In genomic region chr9:110115341-110115820, GRCh38 we compare ENCODE assay signal across 12 cellular contexts.
DNase-seq lines count a peak whose midpoint lies in the region; ATAC-seq and TF ChIP-seq lines count a peak whose summit lies in the region.
"Had no signal": no experiment of that assay in that cellular context is flagged by ENCODE, and none has a peak within 500 bp of the region (broad histone marks: within the 10 kb centered on the region; RNA-seq: fewer than 3 reads in every experiment).

No MANE protein-coding gene starts in this region.

- H3K27me3 Mint-ChIP-seq in stimulated activated memory B cell treated with anti-CD40 and anti-IgM and Interleukin-4, amounts not matched to agents 10 μg/mL and 1 μg/mL and 100 μg/mL, for 72 hours: no peaks in the 10 kb centered on the region
- H3K27me3 Mint-ChIP-seq: activated CD4-positive, alpha-beta T cell treated with anti-CD3 and anti-CD28 coated beads for 36 hours; activated naive CD4-positive, alpha-beta T cell treated with anti-CD3 and anti-CD28 coated beads, Interleukin-2, amount 50 U/mL, for 24 hours had no signal

- H3K4me3 Mint-ChIP-seq in stimulated activated memory B cell treated with anti-CD40 and anti-IgM and Interleukin-4, amounts not matched to agents 10 μg/mL and 1 μg/mL and 100 μg/mL, for 72 hours: no peak overlapping the region
- H3K4me3 Mint-ChIP-seq: activated CD4-positive, alpha-beta T cell treated with anti-CD3 and anti-CD28 coated beads for 36 hours; activated naive CD4-positive, alpha-beta T cell treated with anti-CD3 and anti-CD28 coated beads, Interleukin-2, amount 50 U/mL, for 24 hours had no signal

- DNase-seq in RWPE2 (ENCODE audit: low spot score) (no peak), fibroblast of the aortic adventitia (ENCODE audit: low read depth) (peak; percentile 74), upper lobe of right lung (no peak), NCI-H1436 treated with DMSO at 0.1 percent for 48 hours (lab: John Stamatoyannopoulos, UW) (no peak)
- DNase-seq: activated CD4-positive, alpha-beta T cell treated with anti-CD3 and anti-CD28 coated beads for 36 hours; DMS79; mucosa of descending colon; NCI-H2029 treated with DMSO at 0.1 percent for 48 hours had no signal

- ATAC-seq in RWPE2 (ENCODE audit: low read depth) (peak; percentile 13; the same call in 1 of the 3 replicates), upper lobe of right lung (peak; percentile 14), GM21381 (IDR thresholded peaks at IDR 0.05; ENCODE audit: unreplicated experiment) (no peak)
- ATAC-seq in stimulated activated memory B cell treated with anti-CD40 and anti-IgM and Interleukin-4, amounts not matched to agents 10 μg/mL and 1 μg/mL and 100 μg/mL, for 72 hours: no peak
- ATAC-seq: activated CD4-positive, alpha-beta T cell treated with anti-CD3 and anti-CD28 coated beads for 36 hours; mucosa of descending colon had no signal

- H3K36me3 Mint-ChIP-seq in stimulated activated memory B cell treated with anti-CD40 and anti-IgM and Interleukin-4, amounts not matched to agents 10 μg/mL and 1 μg/mL and 100 μg/mL, for 72 hours: peaks cover 72% of the 10 kb centered on the region
- H3K36me3 Mint-ChIP-seq: activated naive CD4-positive, alpha-beta T cell treated with anti-CD3 and anti-CD28 coated beads, Interleukin-2, amount 50 U/mL, for 24 hours had no signal

- 90% methylated on average over 6 of the region's 7 CpGs for WGBS in mesodermal cell (ENCODE audit: insufficient coverage in 2 of 2), 2 experiments

- H3K27me3 ChIP-seq in RWPE2 (ENCODE audit: insufficient read depth, poor library complexity, severe bottlenecking): no peaks in the 10 kb centered on the region
- no peaks in the 10 kb centered on the region for H3K27me3 ChIP-seq in upper lobe of right lung

- intact Hi-C loops in upper lobe of right lung (cut with DNase I): no loop called here

- H3K27ac Mint-ChIP-seq in stimulated activated memory B cell treated with anti-CD40 and anti-IgM and Interleukin-4, amounts not matched to agents 10 μg/mL and 1 μg/mL and 100 μg/mL, for 72 hours: no peak overlapping the region
- H3K27ac Mint-ChIP-seq: activated CD4-positive, alpha-beta T cell treated with anti-CD3 and anti-CD28 coated beads for 36 hours; activated naive CD4-positive, alpha-beta T cell treated with anti-CD3 and anti-CD28 coated beads, Interleukin-2, amount 50 U/mL, for 24 hours had no signal

- H3K27ac ChIP-seq in RWPE2 (ENCODE audit: poor library complexity, severe bottlenecking) (peak overlapping the region; percentile 96), mesodermal cell (ENCODE audit: low read depth, low read length, severe bottlenecking) (peak overlapping the region; percentile 87), upper lobe of right lung (peak overlapping the region; percentile 42)

- no peak overlapping the region for H3K4me3 ChIP-seq in RWPE2 (ENCODE audit: severe bottlenecking)
- no peak overlapping the region for H3K4me3 ChIP-seq in fibroblast of the aortic adventitia (ENCODE audit: low read depth, low read length)
- no peak overlapping the region for H3K4me3 ChIP-seq in mesodermal cell (ENCODE audit: extremely low read depth, insufficient read depth, low read length, poor library complexity, severe bottlenecking)
- H3K4me3 ChIP-seq in upper lobe of right lung: no peak overlapping the region
- H3K4me3 ChIP-seq: mucosa of descending colon had no signal

- TF ChIP-seq CTCF in RWPE2 (IDR thresholded peaks at IDR 0.05; ENCODE audit: poor library complexity, severe bottlenecking) (no peak), fibroblast of the aortic adventitia (IDR thresholded peaks at IDR 0.05; ENCODE audit: insufficient read depth, low read length) (no peak), upper lobe of right lung (IDR thresholded peaks at IDR 0.05) (no peak)

- H3K9me3 ChIP-seq in RWPE2 (ENCODE audit: severe bottlenecking): no peaks in the 10 kb centered on the region
- H3K9me3 ChIP-seq in mesodermal cell (ENCODE audit: control insufficient read depth, low read length): no peaks in the 10 kb centered on the region
- H3K9me3 ChIP-seq in upper lobe of right lung: no peaks in the 10 kb centered on the region
- H3K9me3 ChIP-seq: mucosa of descending colon had no signal

- H3K4me1 ChIP-seq in RWPE2 (ENCODE audit: insufficient read depth, poor library complexity, severe bottlenecking) (peaks cover 42% of the 10 kb centered on the region), mesodermal cell (ENCODE audit: control insufficient read depth, insufficient read depth, low read length, poor library complexity, severe bottlenecking) (peaks cover 51% of the 10 kb centered on the region), upper lobe of right lung (peaks cover 36% of the 10 kb centered on the region)

- no peaks in the 10 kb centered on the region for H3K9me3 Mint-ChIP-seq in stimulated activated memory B cell treated with anti-CD40 and anti-IgM and Interleukin-4, amounts not matched to agents 10 μg/mL and 1 μg/mL and 100 μg/mL, for 72 hours
- H3K9me3 Mint-ChIP-seq: activated naive CD4-positive, alpha-beta T cell treated with anti-CD3 and anti-CD28 coated beads, Interleukin-2, amount 50 U/mL, for 24 hours had no signal

- peaks cover 89% of the 10 kb centered on the region for H3K4me1 Mint-ChIP-seq in stimulated activated memory B cell treated with anti-CD40 and anti-IgM and Interleukin-4, amounts not matched to agents 10 μg/mL and 1 μg/mL and 100 μg/mL, for 72 hours
- H3K4me1 Mint-ChIP-seq: activated CD4-positive, alpha-beta T cell treated with anti-CD3 and anti-CD28 coated beads for 36 hours; activated naive CD4-positive, alpha-beta T cell treated with anti-CD3 and anti-CD28 coated beads, Interleukin-2, amount 50 U/mL, for 24 hours had no signal

- H3K36me3 ChIP-seq in RWPE2 (ENCODE audit: low read depth) (peaks cover 22% of the 10 kb centered on the region), mesodermal cell (ENCODE audit: control insufficient read depth, insufficient read depth, low read length) (no peaks in the 10 kb centered on the region), upper lobe of right lung (no peaks in the 10 kb centered on the region)

Comparison
In these comparisons a context has a peak if more than half of its experiments do, and no peak if none do; other contexts are left out.
1. ATAC-seq: peak in RWPE2 (single experiment) and upper lobe of right lung (single experiment); none in stimulated activated memory B cell treated with anti-CD40 and anti-IgM and Interleukin-4, amounts not matched to agents 10 μg/mL and 1 μg/mL and 100 μg/mL, for 72 hours (single experiment) and GM21381 (single experiment).
2. H3K27ac ChIP-seq: peak in every context shown above with its lines; median percentile 96 in RWPE2; 87 in mesodermal cell; 42 in upper lobe of right lung.